1 cellular context compared by ENCODE assay signal in genomic region chr7:66681491-66682349, GRCh38.
TF ChIP-seq lines count a peak whose summit lies in the region.

No MANE protein-coding gene starts in this region.

TF ChIP-seq in K562, 482 proteins besides CTCF, POLR2A, EP300 and RAD21 (continued from another document):
- no peak for TF ChIP-seq ZBTB5 (IDR thresholded peaks at IDR 0.05)
- no peak for TF ChIP-seq ZNF668 (CRISPR knock-in tag; IDR thresholded peaks at IDR 0.05)
- peak; percentile 42 for TF ChIP-seq MEIS2 (IDR thresholded peaks at IDR 0.05; ENCODE audit: partially characterized antibody)
- TF ChIP-seq SRSF3 (IDR thresholded peaks at IDR 0.05; ENCODE audit: insufficient read depth, low read length) = no peak
- TF ChIP-seq SIRT6 (IDR thresholded peaks at IDR 0.05; ENCODE audit: low read depth, low read length) = no peak
- no peak for TF ChIP-seq CC2D1A (IDR thresholded peaks at IDR 0.05)
- TF ChIP-seq CTCFL (IDR thresholded peaks at IDR 0.05; ENCODE audit: borderline replicate concordance, insufficient read depth, low read depth, low read length, poor library complexity, severe bottlenecking) = no peak
- TF ChIP-seq ZNF445 (CRISPR knock-in tag; IDR thresholded peaks at IDR 0.05; ENCODE audit: low read depth) = no peak
- no peak for TF ChIP-seq NCOA4 (IDR thresholded peaks at IDR 0.05; ENCODE audit: partially characterized antibody)
TF ChIP-seq in K562: peak in this region for 151.
